In genomic region chr14:76201162-76201561, GRCh38 we compare ENCODE assay signal across 18 cellular contexts. TPM values are rescaled to one million over a fixed set of nuclear protein-coding genes. Genes with fewer than 3 reads are reported as not detected.
DNase-seq lines count a peak whose midpoint lies in the region; ATAC-seq and TF ChIP-seq lines count a peak whose summit lies in the region.
"Had no signal": no experiment of that assay in that cellular context is flagged by ENCODE, and none has a peak within 500 bp of the region (broad histone marks: within the 10 kb centered on the region; RNA-seq: fewer than 3 reads in every experiment).

No MANE protein-coding gene starts in this region.

- TF ChIP-seq CTCF in smooth muscle cell (IDR thresholded peaks at IDR 0.05; ENCODE audit: borderline replicate concordance, insufficient read depth, poor library complexity, severe bottlenecking): no peak

- H3K36me3 ChIP-seq in smooth muscle cell (ENCODE audit: low read depth) (peaks cover 23% of the 10 kb centered on the region), H7 (replicated peaks; ENCODE audit: control insufficient read depth, insufficient read depth, low read length) (peaks cover 14% of the 10 kb centered on the region)

- H3K27me3 ChIP-seq in smooth muscle cell (ENCODE audit: low read depth) (no peaks in the 10 kb centered on the region), H7 (ENCODE audit: control insufficient read depth, insufficient read depth, low read length) (no peaks in the 10 kb centered on the region)
- H3K27me3 ChIP-seq: heart right ventricle had no signal

- H3K27ac ChIP-seq in epithelial cell of prostate (peak overlapping the region; percentile 71), smooth muscle cell (ENCODE audit: low read depth) (peak overlapping the region; percentile 10)
- H3K27ac ChIP-seq: heart right ventricle, lower lobe of right lung had no signal

- no peaks in the 10 kb centered on the region for H3K9me3 ChIP-seq in smooth muscle cell (replicated peaks; ENCODE audit: low read depth)
- H3K9me3 ChIP-seq: heart right ventricle, lower lobe of right lung had no signal

- no peak overlapping the region for H2AFZ ChIP-seq in smooth muscle cell (ENCODE audit: low read depth)

- no peaks in the 10 kb centered on the region for H3K9me3 Mint-ChIP-seq in activated naive CD4-positive, alpha-beta T cell treated with anti-CD3 and anti-CD28 coated beads, Interleukin-2, amount 50 U/mL, for 72 hours

- H3K4me3 ChIP-seq in smooth muscle cell (no peak overlapping the region), H7 (ENCODE audit: insufficient read depth, low read depth, low read length) (no peak overlapping the region)
- H3K4me3 ChIP-seq: heart right ventricle, lower lobe of right lung had no signal

- CTCF ChIA-PET in HEK293T (lab: Yijun Ruan, JAX): no interaction called here

- H3K36me3 Mint-ChIP-seq in activated naive CD4-positive, alpha-beta T cell treated with anti-CD3 and anti-CD28 coated beads, Interleukin-2, amount 50 U/mL, for 72 hours: peaks cover 25 to 27% of the 10 kb centered on the region in 2 donors

- H3K4me1 ChIP-seq in smooth muscle cell (ENCODE audit: low read depth): no peaks in the 10 kb centered on the region
- H3K4me1 ChIP-seq: lower lobe of right lung had no signal

- H3K79me2 ChIP-seq in smooth muscle cell (ENCODE audit: low read depth): no peaks in the 10 kb centered on the region

- 96% methylated on average over 5 of the region's 5 CpGs for WGBS in smooth muscle cell (ENCODE audit: low lambda C conversion rate)

- peaks cover 18% of the 10 kb centered on the region for H4K20me1 ChIP-seq in smooth muscle cell (ENCODE audit: low read depth)

- ATAC-seq in activated naive CD4-positive, alpha-beta T cell treated with anti-CD3 and anti-CD28 coated beads, Interleukin-2, amount 50 U/mL, for 72 hours: peak; percentile 75 to 76
- ATAC-seq in HG02938 (IDR thresholded peaks at IDR 0.05; ENCODE audit: unreplicated experiment): no peak
- ATAC-seq: heart right ventricle, lower lobe of right lung had no signal

- POLR2A ChIA-PET in HEK293T (lab: Yijun Ruan, JAX): no interaction called here

- no peaks in the 10 kb centered on the region for H3F3A ChIP-seq in smooth muscle cell (ENCODE audit: low read depth)

- H3K9ac ChIP-seq in smooth muscle cell (ENCODE audit: low read depth): no peak overlapping the region

- no peak overlapping the region for H3K27ac Mint-ChIP-seq in activated naive CD4-positive, alpha-beta T cell treated with anti-CD3 and anti-CD28 coated beads, Interleukin-2, amount 50 U/mL, for 72 hours
- H3K27ac Mint-ChIP-seq: B cell had no signal

- no peak for DNase-seq in activated naive CD4-positive, alpha-beta T cell treated with anti-CD3 and anti-CD28 coated beads, Interleukin-2, amount 50 U/mL, for 72 hours (ENCODE audit: low spot score in 2 of 2)
- DNase-seq in activated naive CD4-positive, alpha-beta T cell treated with Interleukin-2 at 50 U/mL for 16 hours: no peak
- peak; percentile 51 for DNase-seq in RPMI7951 (ENCODE audit: low read depth)
- DNase-seq in epithelial cell of prostate (ENCODE audit: low read depth, low spot score): peak; percentile 76
- no peak for DNase-seq in smooth muscle cell (lab: John Stamatoyannopoulos, UW; ENCODE audit: unreplicated experiment)
- no peak for DNase-seq in HEK293T (ENCODE audit: extremely low spot score)
- DNase-seq in H7: no peak
- DNase-seq: activated CD4-positive, alpha-beta T cell treated with anti-CD3 and anti-CD28 coated beads for 4 hours; activated gamma-delta T cell treated with Interleukin-2 at 50 U/mL for 16 hours; cortex of kidney; GF-D8; heart right ventricle; lower lobe of right lung; NCI-H1436; nucleus accumbens; stimulated activated CD8-positive, alpha-beta memory T cell treated with anti-CD3 and anti-CD28 coated beads, Interleukin-4, amount 100 ng/mL, for 48 hours had no signal

- no peak overlapping the region for H3K4me2 ChIP-seq in smooth muscle cell

TF ChIP-seq in HEK293T, 16 proteins besides CTCF, POLR2A, EP300 and RAD21:
- TF ChIP-seq L3MBTL2 (conservative IDR thresholded peaks at IDR 0.05) (no peak), TARDBP (IDR thresholded peaks at IDR 0.05) (no peak), NFRKB (IDR thresholded peaks at IDR 0.05) (no peak), BHLHE40 (IDR thresholded peaks at IDR 0.05; ENCODE audit: borderline replicate concordance) (no peak), FOXM1 (IDR thresholded peaks at IDR 0.05; ENCODE audit: borderline replicate concordance) (no peak), SUZ12 (IDR thresholded peaks at IDR 0.05) (no peak), CTBP1 (IDR thresholded peaks at IDR 0.05; ENCODE audit: borderline replicate concordance) (no peak), FOXK2 (IDR thresholded peaks at IDR 0.05) (no peak), ARNT (IDR thresholded peaks at IDR 0.05) (no peak), SP1 (IDR thresholded peaks at IDR 0.05) (no peak), ELF4 (IDR thresholded peaks at IDR 0.05) (no peak), HDGF (IDR thresholded peaks at IDR 0.05; ENCODE audit: borderline replicate concordance) (no peak), FOXA1 (IDR thresholded peaks at IDR 0.05) (no peak), ZNF384 (IDR thresholded peaks at IDR 0.05) (no peak)

RNA-seq across cellular contexts. Expression of gene GPATCH2L, which starts 49.4 kb away (rescaled TPM):
- 10 to 100 TPM; 58.3 to 75.9 TPM for total RNA-seq in activated naive CD4-positive, alpha-beta T cell treated with anti-CD3 and anti-CD28 coated beads, Interleukin-2, amount 50 U/mL, for 72 hours
- total RNA-seq in RPMI7951 (2014; rRNA removed; shearing (Covaris generic)): 25.6 and 31.4 TPM in 2 replicates
- total RNA-seq in smooth muscle cell: 53.4 and 56.1 TPM in 2 replicates
- 14.5 and 18.0 TPM in 2 replicates for polyA plus RNA-seq in smooth muscle cell
- 43.1 and 46.0 TPM in 2 replicates for total RNA-seq in H7 (2014; rRNA removed; shearing (Covaris generic))

Comparison
In these comparisons a context has a peak if more than half of its experiments do, and no peak if none do; other contexts are left out.
1. DNase-seq: peak in RPMI7951 (single experiment) and epithelial cell of prostate (single experiment); none in activated naive CD4-positive, alpha-beta T cell treated with anti-CD3 and anti-CD28 coated beads, Interleukin-2, amount 50 U/mL, for 72 hours (0 of 2), activated naive CD4-positive, alpha-beta T cell treated with Interleukin-2 at 50 U/mL for 16 hours (single experiment), smooth muscle cell (single experiment), HEK293T (single experiment) and H7 (single experiment).